ENCODE assay signal across 19 cellular contexts in the genomic region with DNA sequence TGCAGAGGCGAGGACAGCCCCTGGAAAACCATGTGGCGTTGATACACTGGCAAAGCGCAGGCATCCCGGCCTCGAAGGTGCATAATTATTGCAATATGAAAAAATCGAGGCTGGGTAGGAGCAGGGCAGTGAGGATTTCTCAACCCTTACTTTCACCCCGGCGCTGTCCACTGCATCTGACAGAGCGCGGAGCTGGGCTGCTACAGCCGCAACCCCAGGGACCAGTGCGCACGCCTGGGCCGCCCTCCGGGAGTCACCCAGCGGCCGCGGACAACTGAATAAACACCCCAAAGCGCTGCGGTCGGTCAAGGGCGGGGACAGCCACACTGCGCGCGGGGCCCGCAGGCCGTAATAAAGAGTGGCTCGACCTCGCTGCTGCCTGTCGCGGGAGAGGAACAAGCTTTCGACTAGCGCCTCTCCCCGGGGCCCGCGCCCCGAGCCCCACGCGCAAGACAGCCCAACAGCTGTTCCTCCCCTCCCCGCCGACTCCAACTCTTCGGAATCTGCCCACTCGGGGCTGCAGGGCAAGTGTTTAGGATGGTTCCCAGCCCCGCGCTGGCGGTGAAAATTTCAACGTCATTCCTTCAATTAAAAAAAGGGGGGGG. TPM values are rescaled to one million over a fixed set of nuclear protein-coding genes. Genes with fewer than 3 reads are reported as not detected.
A peak's percentile ranks its signal among the peaks of the same experiment; 100 is the strongest.
DNase-seq lines count a peak whose midpoint lies in the region; ATAC-seq and TF ChIP-seq lines count a peak whose summit lies in the region.
"Had no signal": no experiment of that assay in that cellular context is flagged by ENCODE, and none has a peak within 500 bp of the region (broad histone marks: within the 10 kb centered on the region; RNA-seq: fewer than 3 reads in every experiment).

No MANE protein-coding gene starts in this region.

- no peaks in the 10 kb centered on the region for H3K36me3 ChIP-seq in smooth muscle cell (ENCODE audit: low read depth)
- no peaks in the 10 kb centered on the region for H3K36me3 ChIP-seq in body of pancreas (replicated peaks in 1 of 2; ENCODE audit: insufficient read depth in 1 of 2, low read depth in 2 of 2)

- ATAC-seq in WTC11 (no peak), body of pancreas (no peak), GM18873 (IDR thresholded peaks at IDR 0.05; ENCODE audit: low FRiP score, unreplicated experiment) (no peak)
- ATAC-seq: GM12878, left colon had no signal

- DNase-seq in DMS53 (lab: John Stamatoyannopoulos, UW) (peak; percentile 28), DMS53 treated with DMSO at 0.1 percent for 48 hours (lab: John Stamatoyannopoulos, UW; ENCODE audit: unreplicated experiment) (no peak), WTC11 (ENCODE audit: low spot score) (no peak), islet precursor cell (peak; percentile 72), smooth muscle cell (lab: John Stamatoyannopoulos, UW; ENCODE audit: unreplicated experiment) (no peak), body of pancreas (no peak), GM19240 (ENCODE audit: insufficient read length, low spot score) (no peak)
- DNase-seq: 8988T; activated naive CD4-positive, alpha-beta T cell treated with Interleukin-2 at 50 U/mL for 16 hours; Calu3; foreskin fibroblast; KBM-7; left colon; NCI-H1930; substantia nigra had no signal

- POLR2A ChIA-PET in WTC11 (lab: Charles Lee) = interaction anchor here (1.0 kb wide), 1 partner anchor 15 kb away, joined by 3 read pairs; no protein-coding TSS in a partner anchor

- H3K4me2 ChIP-seq in smooth muscle cell = peak overlapping the region; percentile 75

- no peaks in the 10 kb centered on the region for H4K20me1 ChIP-seq in smooth muscle cell (ENCODE audit: low read depth)

- peaks cover 15% of the 10 kb centered on the region for H3K4me1 ChIP-seq in smooth muscle cell (ENCODE audit: low read depth)
- H3K4me1 ChIP-seq in body of pancreas = peaks cover 31% of the 10 kb centered on the region

- peak overlapping the region; percentile 69; the same call in 1 of the 2 replicates for H3K4me3 Mint-ChIP-seq in WTC11

- H3K9ac ChIP-seq in smooth muscle cell (ENCODE audit: low read depth) = no peak overlapping the region

- peak overlapping the region; percentile 17 for H3K4me3 ChIP-seq in smooth muscle cell
- no peak overlapping the region for H3K4me3 ChIP-seq in body of pancreas
- H3K4me3 ChIP-seq: GM12878 had no signal

- peaks cover 100% of the 10 kb centered on the region for H3K27me3 ChIP-seq in smooth muscle cell (ENCODE audit: low read depth)
- peaks cover 0 to 22% of the 10 kb centered on the region in 2 donors for H3K27me3 ChIP-seq in body of pancreas

- peaks cover 47% of the 10 kb centered on the region for H3K4me1 Mint-ChIP-seq in WTC11

- no peaks in the 10 kb centered on the region for H3F3A ChIP-seq in smooth muscle cell (ENCODE audit: low read depth)

- no peak for TF ChIP-seq POLR2A in body of pancreas (IDR thresholded peaks at IDR 0.05)

- TF ChIP-seq CTCF in WTC11 (IDR thresholded peaks at IDR 0.05) (no peak), smooth muscle cell (IDR thresholded peaks at IDR 0.05; ENCODE audit: borderline replicate concordance, insufficient read depth, poor library complexity, severe bottlenecking) (no peak), body of pancreas (IDR thresholded peaks at IDR 0.05) (no peak)

- no peaks in the 10 kb centered on the region for H3K9me3 Mint-ChIP-seq in WTC11

- H2AFZ ChIP-seq in smooth muscle cell (ENCODE audit: low read depth) = no peak overlapping the region

- intact Hi-C loops in body of pancreas (cut with DNase I) = no loop called here

- H3K27me3 Mint-ChIP-seq in WTC11 (ENCODE audit: low read depth) = peaks cover 96% of the 10 kb centered on the region

- H3K27ac Mint-ChIP-seq in WTC11 = no peak overlapping the region

- CTCF ChIA-PET in WTC11 (lab: Charles Lee) = interaction anchor here (0.7 to 2.1 kb wide), 6 partner anchors 8 to 123 kb away, joined by 3 to 14 read pairs (median 4); no protein-coding TSS in a partner anchor

- 5% methylated on average over 42 of the region's 47 CpGs for WGBS in smooth muscle cell (ENCODE audit: low lambda C conversion rate)
- WGBS in body of pancreas, 2 donors = 7 to 22% methylated on average over 25 to 47 of the region's 47 CpGs

- H3K79me2 ChIP-seq in smooth muscle cell (ENCODE audit: low read depth) = no peaks in the 10 kb centered on the region

- H3K9me3 ChIP-seq in smooth muscle cell (replicated peaks; ENCODE audit: low read depth) (no peaks in the 10 kb centered on the region), body of pancreas (no peaks in the 10 kb centered on the region)

- H3K27ac ChIP-seq in smooth muscle cell (ENCODE audit: low read depth) (no peak overlapping the region), body of pancreas (no peak overlapping the region)

- H3K36me3 Mint-ChIP-seq in WTC11 = no peaks in the 10 kb centered on the region

TF ChIP-seq in WTC11, 78 proteins besides CTCF, POLR2A, EP300 and RAD21:
- TF ChIP-seq, protein P1, sequence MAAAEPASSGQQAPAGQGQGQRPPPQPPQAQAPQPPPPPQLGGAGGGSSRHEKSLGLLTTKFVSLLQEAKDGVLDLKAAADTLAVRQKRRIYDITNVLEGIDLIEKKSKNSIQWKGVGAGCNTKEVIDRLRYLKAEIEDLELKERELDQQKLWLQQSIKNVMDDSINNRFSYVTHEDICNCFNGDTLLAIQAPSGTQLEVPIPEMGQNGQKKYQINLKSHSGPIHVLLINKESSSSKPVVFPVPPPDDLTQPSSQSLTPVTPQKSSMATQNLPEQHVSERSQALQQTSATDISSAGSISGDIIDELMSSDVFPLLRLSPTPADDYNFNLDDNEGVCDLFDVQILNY (CRISPR knock-in tag; IDR thresholded peaks at IDR 0.05) = no peak
- TF ChIP-seq SMAD3 (CRISPR knock-in tag; IDR thresholded peaks at IDR 0.05; ENCODE audit: borderline replicate concordance) (no peak), GABPB1 (CRISPR knock-in tag; IDR thresholded peaks at IDR 0.05) (no peak), EMX1 (CRISPR knock-in tag; IDR thresholded peaks at IDR 0.05) (no peak), TEAD1 (CRISPR knock-in tag; IDR thresholded peaks at IDR 0.05) (no peak)
- TF ChIP-seq, protein P2, sequence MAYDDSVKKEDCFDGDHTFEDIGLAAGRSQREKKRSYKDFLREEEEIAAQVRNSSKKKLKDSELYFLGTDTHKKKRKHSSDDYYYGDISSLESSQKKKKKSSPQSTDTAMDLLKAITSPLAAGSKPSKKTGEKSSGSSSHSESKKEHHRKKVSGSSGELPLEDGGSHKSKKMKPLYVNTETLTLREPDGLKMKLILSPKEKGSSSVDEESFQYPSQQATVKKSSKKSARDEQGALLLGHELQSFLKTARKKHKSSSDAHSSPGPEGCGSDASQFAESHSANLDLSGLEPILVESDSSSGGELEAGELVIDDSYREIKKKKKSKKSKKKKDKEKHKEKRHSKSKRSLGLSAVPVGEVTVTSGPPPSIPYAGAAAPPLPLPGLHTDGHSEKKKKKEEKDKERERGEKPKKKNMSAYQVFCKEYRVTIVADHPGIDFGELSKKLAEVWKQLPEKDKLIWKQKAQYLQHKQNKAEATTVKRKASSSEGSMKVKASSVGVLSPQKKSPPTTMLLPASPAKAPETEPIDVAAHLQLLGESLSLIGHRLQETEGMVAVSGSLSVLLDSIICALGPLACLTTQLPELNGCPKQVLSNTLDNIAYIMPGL (CRISPR knock-in tag; IDR thresholded peaks at IDR 0.05) = no peak
TF ChIP-seq in WTC11: peak in this region for 0.

RNA-seq across cellular contexts. Expression of gene WT1, which starts 3.6 kb away (rescaled TPM):
- total RNA-seq in WTC11 (2021) = 0.09 to 0.16 TPM in 2 of 3 replicates, not detected in the other
- not detected in 2 replicates for total RNA-seq in smooth muscle cell
- polyA plus RNA-seq in smooth muscle cell = not detected in 2 replicates
- total RNA-seq in body of pancreas = 1 to 10 TPM in 1 of 2 donors, under 1 TPM in 1; 0.99 to 1.0 TPM
- total RNA-seq: Calu3; chondrocyte; GM12878; left colon; T-helper 1 cell treated with Interleukin-12 subunit alpha and Interleukin-12 subunit beta and Interleukin-4 antibody, amounts not matched to agents 30 ng/mL and 1 ng/mL, for 36 hours had no signal

Comparison
In these comparisons a context has a peak if more than half of its experiments do, and no peak if none do; other contexts are left out.
1. DNase-seq: peak in DMS53 (single experiment) and islet precursor cell (single experiment); none in DMS53 treated with DMSO at 0.1 percent for 48 hours (single experiment), WTC11 (single experiment), smooth muscle cell (single experiment), body of pancreas (0 of 4) and GM19240 (single experiment).